Comparison of ENCODE assay signal across 9 cellular contexts in genomic region chr2:68714866-68715265, GRCh38. TPM values are rescaled to one million over a fixed set of nuclear protein-coding genes. Genes with fewer than 3 reads are reported as not detected.
DNase-seq lines count a peak whose midpoint lies in the region; ATAC-seq and TF ChIP-seq lines count a peak whose summit lies in the region.
"Had no signal": no experiment of that assay in that cellular context is flagged by ENCODE, and none has a peak within 500 bp of the region (broad histone marks: within the 10 kb centered on the region; RNA-seq: fewer than 3 reads in every experiment).

No MANE protein-coding gene starts in this region.

- H3K4me3 Mint-ChIP-seq in activated CD4-positive, alpha-beta T cell treated with anti-CD3 and anti-CD28 coated beads, Interleukin-2, amount 10 ng/mL, durations not matched to agents 7 days and 5 days = peak overlapping the region; percentile 14
- H3K4me3 Mint-ChIP-seq: brain had no signal

- peak; percentile 73 for ATAC-seq in HG03442 (IDR thresholded peaks at IDR 0.05; ENCODE audit: unreplicated experiment)

- peak; percentile 76 for DNase-seq in GF-D8 (lab: John Stamatoyannopoulos, UW)
- DNase-seq in GM20000 (ENCODE audit: low spot score) = peak; percentile 50
- peak; percentile 64 for DNase-seq in activated CD4-positive, alpha-beta T cell treated with anti-CD3 and anti-CD28 coated beads, Interleukin-2, amount 10 ng/mL, durations not matched to agents 7 days and 5 days
- DNase-seq in mucosa of gallbladder (ENCODE audit: low spot score) = peak; percentile 54
- no peak for DNase-seq in NCI-H1694 treated with DMSO at 0.1 percent for 48 hours (lab: John Stamatoyannopoulos, UW)
- DNase-seq in HT-29 (ENCODE audit: low spot score) = no peak
- no peak for DNase-seq in NCI-H2171 (lab: John Stamatoyannopoulos, UW)

- peak overlapping the region; percentile 84 for H3K27ac Mint-ChIP-seq in activated CD4-positive, alpha-beta T cell treated with anti-CD3 and anti-CD28 coated beads, Interleukin-2, amount 10 ng/mL, durations not matched to agents 7 days and 5 days
- H3K27ac Mint-ChIP-seq: brain had no signal

- no peaks in the 10 kb centered on the region for H3K27me3 Mint-ChIP-seq in activated CD4-positive, alpha-beta T cell treated with anti-CD3 and anti-CD28 coated beads, Interleukin-2, amount 10 ng/mL, durations not matched to agents 7 days and 5 days
- H3K27me3 Mint-ChIP-seq: brain had no signal

- H3K36me3 Mint-ChIP-seq in activated CD4-positive, alpha-beta T cell treated with anti-CD3 and anti-CD28 coated beads, Interleukin-2, amount 10 ng/mL, durations not matched to agents 7 days and 5 days (ENCODE audit: low read depth) = peaks cover 37% of the 10 kb centered on the region
- H3K36me3 Mint-ChIP-seq: brain had no signal

- peaks cover 81% of the 10 kb centered on the region for H3K4me1 Mint-ChIP-seq in activated CD4-positive, alpha-beta T cell treated with anti-CD3 and anti-CD28 coated beads, Interleukin-2, amount 10 ng/mL, durations not matched to agents 7 days and 5 days

- POLR2A ChIA-PET in activated CD4-positive, alpha-beta T cell treated with anti-CD3 and anti-CD28 coated beads, Interleukin-2, amount 10 ng/mL, durations not matched to agents 7 days and 5 days (lab: Charles Lee) = interaction anchor here (0.9 kb wide), 1 partner anchor 248 kb away, joined by 3 read pairs; the partner anchor contains the start of gene FBXO48

- H3K9me3 Mint-ChIP-seq in activated CD4-positive, alpha-beta T cell treated with anti-CD3 and anti-CD28 coated beads, Interleukin-2, amount 10 ng/mL, durations not matched to agents 7 days and 5 days = peaks cover 3% of the 10 kb centered on the region

- CTCF ChIA-PET in activated CD4-positive, alpha-beta T cell treated with anti-CD3 and anti-CD28 coated beads, Interleukin-2, amount 10 ng/mL, durations not matched to agents 7 days and 5 days (lab: Charles Lee) = interaction anchor here (1.0 to 1.5 kb wide), 4 partner anchors 9 to 227 kb away, joined by 3 to 5 read pairs (median 4); no protein-coding TSS in a partner anchor

- no peak for TF ChIP-seq CTCF in GM20000 (IDR thresholded peaks at IDR 0.05; ENCODE audit: extremely low read depth, missing control alignments)

RNA-seq across cellular contexts. Expression of gene ARHGAP25, which starts 19.7 kb away (rescaled TPM):
- total RNA-seq in activated CD4-positive, alpha-beta T cell treated with anti-CD3 and anti-CD28 coated beads, Interleukin-2, amount 10 ng/mL, durations not matched to agents 7 days and 5 days = 10 to 100 TPM; 94.9 to 97.8 TPM
- total RNA-seq in mucosa of gallbladder = 12.6 TPM
- total RNA-seq in HT-29 (2014; rRNA removed; shearing (Covaris generic)) = not detected in 2 replicates

Comparison
In these comparisons a context has a peak if more than half of its experiments do, and no peak if none do; other contexts are left out.
1. DNase-seq: peak in GF-D8 (single experiment), GM20000 (single experiment), activated CD4-positive, alpha-beta T cell treated with anti-CD3 and anti-CD28 coated beads, Interleukin-2, amount 10 ng/mL, durations not matched to agents 7 days and 5 days (single experiment) and mucosa of gallbladder (single experiment); none in NCI-H1694 treated with DMSO at 0.1 percent for 48 hours (single experiment), HT-29 (single experiment) and NCI-H2171 (single experiment).
2. RNA of gene ARHGAP25, which starts 19.7 kb away (total RNA-seq): 94.9 to 97.8 TPM in activated CD4-positive, alpha-beta T cell treated with anti-CD3 and anti-CD28 coated beads, Interleukin-2, amount 10 ng/mL, durations not matched to agents 7 days and 5 days and 12.6 TPM in mucosa of gallbladder (single experiment); not detected in HT-29; every median in the first group is over 10 times any median in the second.